31 cellular contexts compared by ENCODE assay signal in the genomic region with DNA sequence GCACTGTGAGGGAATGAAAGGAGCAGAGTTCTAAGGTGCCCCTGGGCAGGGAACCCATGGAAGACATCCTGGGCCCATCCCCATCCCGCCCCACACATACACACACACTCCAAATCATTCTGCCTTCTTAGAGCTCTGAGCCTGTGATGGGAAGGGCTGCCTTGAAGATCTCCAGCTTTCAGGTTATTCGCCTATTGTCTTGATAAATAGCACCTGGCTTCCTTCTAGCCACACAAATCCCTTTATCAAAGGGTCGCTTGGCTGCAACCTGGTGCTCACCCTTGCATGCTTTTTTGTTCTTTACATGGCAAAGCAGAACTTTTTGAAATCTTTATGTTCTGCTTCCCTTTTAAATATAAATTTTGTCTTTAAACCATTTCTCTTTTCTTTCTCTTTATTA.
"Had no signal": no experiment of that assay in that cellular context is flagged by ENCODE, and none has a peak within 500 bp of the region (broad histone marks: within the 10 kb centered on the region; RNA-seq: fewer than 3 reads in every experiment).

No MANE protein-coding gene starts in this region.

- H3K36me3 ChIP-seq: esophagus squamous epithelium, heart right ventricle, ovary, sigmoid colon, thoracic aorta, transverse colon, upper lobe of right lung, uterus had no signal

- H3K4me1 Mint-ChIP-seq: memory B cell; mesothelial cell of epicardium; naive B cell; stimulated activated effector memory CD8-positive, alpha-beta T cell treated with anti-CD3 and anti-CD28 coated beads, Interleukin-12 subunit alpha, Interleukin-12 subunit beta, amount 100 ng/mL, for 72 hours had no signal

- H3K9me3 Mint-ChIP-seq: mesothelial cell of epicardium, neural crest cell had no signal

- H3K9me3 ChIP-seq: esophagus squamous epithelium, heart right ventricle, mucosa of descending colon, ovary, psoas muscle, sigmoid colon, thoracic aorta, transverse colon, upper lobe of right lung, uterus had no signal

- H3K27me3 ChIP-seq: esophagus squamous epithelium, ovary, sigmoid colon, transverse colon, upper lobe of right lung, uterus had no signal

- ATAC-seq: heart right ventricle; left lobe of liver; mucosa of descending colon; psoas muscle; right cardiac atrium; stimulated activated effector memory CD8-positive, alpha-beta T cell treated with anti-CD3 and anti-CD28 coated beads, Interleukin-12 subunit alpha, Interleukin-12 subunit beta, amount 100 ng/mL, for 72 hours; upper lobe of right lung had no signal

- H3K27ac ChIP-seq: coronary artery, esophagus squamous epithelium, heart right ventricle, ovary, psoas muscle, sigmoid colon, thoracic aorta, transverse colon, upper lobe of right lung, uterus had no signal

- H3K4me3 Mint-ChIP-seq: memory B cell; mesothelial cell of epicardium; naive B cell; natural killer cell treated with Interleukin-12 subunit alpha and Interleukin-12 subunit beta and Interleukin-15 and Interleukin-18, amount 100 ng/mL, for 72 hours; neural crest cell; stimulated activated effector memory CD8-positive, alpha-beta T cell treated with anti-CD3 and anti-CD28 coated beads, Interleukin-12 subunit alpha, Interleukin-12 subunit beta, amount 100 ng/mL, for 72 hours had no signal

- H3K36me3 Mint-ChIP-seq: memory B cell; mesothelial cell of epicardium; naive B cell; natural killer cell treated with Interleukin-12 subunit alpha and Interleukin-12 subunit beta and Interleukin-15 and Interleukin-18, amount 100 ng/mL, for 72 hours; stimulated activated effector memory CD8-positive, alpha-beta T cell treated with anti-CD3 and anti-CD28 coated beads, Interleukin-12 subunit alpha, Interleukin-12 subunit beta, amount 100 ng/mL, for 72 hours had no signal

- H3K4me1 ChIP-seq: esophagus squamous epithelium, heart right ventricle, psoas muscle, sigmoid colon, transverse colon, upper lobe of right lung, uterus had no signal

- H3K4me3 ChIP-seq: coronary artery, esophagus squamous epithelium, heart right ventricle, lung, mucosa of descending colon, ovary, psoas muscle, sigmoid colon, thoracic aorta, transverse colon, upper lobe of right lung, uterus had no signal

- DNase-seq: dermis blood vessel endothelial cell; effector memory CD4-positive, alpha-beta T cell; erythroblast; esophagus squamous epithelium; foreskin melanocyte; glutamatergic neuron; heart right ventricle; hippocampal formation; mucosa of descending colon; naive B cell; nucleus accumbens; ovary; posterior cingulate gyrus; psoas muscle; sigmoid colon; stimulated activated CD4-positive, alpha-beta T cell treated with anti-CD3 and anti-CD28 coated beads, Interleukin-2, amount 100 ng/mL, for 24 hours; stimulated activated CD4-positive, alpha-beta T cell treated with anti-CD3 and anti-CD28 coated beads, Interleukin-4, amount 100 ng/mL, for 24 hours; stimulated activated naive CD4-positive, alpha-beta T cell treated with Interleukin-2 at 50 U/mL for 16 hours; transverse colon; upper lobe of right lung; uterus had no signal

- H3K27ac Mint-ChIP-seq: memory B cell; mesothelial cell of epicardium; naive B cell; natural killer cell treated with Interleukin-12 subunit alpha and Interleukin-12 subunit beta and Interleukin-15 and Interleukin-18, amount 100 ng/mL, for 72 hours; stimulated activated effector memory CD8-positive, alpha-beta T cell treated with anti-CD3 and anti-CD28 coated beads, Interleukin-12 subunit alpha, Interleukin-12 subunit beta, amount 100 ng/mL, for 72 hours had no signal

- H3K27me3 Mint-ChIP-seq: memory B cell; naive B cell; natural killer cell treated with Interleukin-12 subunit alpha and Interleukin-12 subunit beta and Interleukin-15 and Interleukin-18, amount 100 ng/mL, for 72 hours had no signal
